Comparison of ENCODE assay signal across 1 cellular context in the genomic region with DNA sequence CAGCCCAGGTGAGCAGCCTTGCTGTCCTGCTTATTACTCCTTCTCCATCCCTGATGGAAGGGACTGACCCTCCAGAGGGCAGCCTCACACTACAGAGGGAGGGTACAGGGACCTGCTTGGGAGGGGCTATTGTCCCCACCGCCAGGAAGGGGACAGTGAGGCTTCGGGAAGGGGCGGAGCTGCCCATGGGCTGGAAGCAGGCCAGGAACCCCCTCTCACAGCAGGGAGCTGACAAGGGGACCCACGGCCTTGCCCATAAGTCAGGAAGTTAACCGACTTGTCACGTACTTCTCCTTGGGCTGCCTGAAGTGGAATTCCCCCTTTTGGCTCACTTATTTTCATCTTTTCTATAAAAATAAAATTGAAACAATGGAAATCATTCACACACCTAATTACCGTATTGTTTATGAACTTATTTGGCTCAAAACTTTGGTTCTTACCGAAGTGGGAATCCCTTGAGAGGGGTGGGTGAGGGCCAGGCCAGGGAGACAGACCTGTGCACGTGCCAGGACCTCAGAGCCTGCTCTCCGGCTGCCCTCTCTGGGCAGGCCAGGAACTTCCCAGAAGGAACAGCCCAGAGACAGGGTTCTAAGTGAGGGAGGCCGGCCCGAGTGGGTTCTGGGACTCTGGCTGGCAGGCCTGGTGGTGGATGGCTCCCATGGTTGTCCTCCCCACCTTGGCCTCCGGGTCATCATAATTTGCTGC.
TF ChIP-seq lines count a peak whose summit lies in the region.

No MANE protein-coding gene starts in this region.

TF ChIP-seq in GM23338, 12 proteins besides CTCF, POLR2A, EP300 and RAD21 (continued from another document):
- TF ChIP-seq, protein P1, sequence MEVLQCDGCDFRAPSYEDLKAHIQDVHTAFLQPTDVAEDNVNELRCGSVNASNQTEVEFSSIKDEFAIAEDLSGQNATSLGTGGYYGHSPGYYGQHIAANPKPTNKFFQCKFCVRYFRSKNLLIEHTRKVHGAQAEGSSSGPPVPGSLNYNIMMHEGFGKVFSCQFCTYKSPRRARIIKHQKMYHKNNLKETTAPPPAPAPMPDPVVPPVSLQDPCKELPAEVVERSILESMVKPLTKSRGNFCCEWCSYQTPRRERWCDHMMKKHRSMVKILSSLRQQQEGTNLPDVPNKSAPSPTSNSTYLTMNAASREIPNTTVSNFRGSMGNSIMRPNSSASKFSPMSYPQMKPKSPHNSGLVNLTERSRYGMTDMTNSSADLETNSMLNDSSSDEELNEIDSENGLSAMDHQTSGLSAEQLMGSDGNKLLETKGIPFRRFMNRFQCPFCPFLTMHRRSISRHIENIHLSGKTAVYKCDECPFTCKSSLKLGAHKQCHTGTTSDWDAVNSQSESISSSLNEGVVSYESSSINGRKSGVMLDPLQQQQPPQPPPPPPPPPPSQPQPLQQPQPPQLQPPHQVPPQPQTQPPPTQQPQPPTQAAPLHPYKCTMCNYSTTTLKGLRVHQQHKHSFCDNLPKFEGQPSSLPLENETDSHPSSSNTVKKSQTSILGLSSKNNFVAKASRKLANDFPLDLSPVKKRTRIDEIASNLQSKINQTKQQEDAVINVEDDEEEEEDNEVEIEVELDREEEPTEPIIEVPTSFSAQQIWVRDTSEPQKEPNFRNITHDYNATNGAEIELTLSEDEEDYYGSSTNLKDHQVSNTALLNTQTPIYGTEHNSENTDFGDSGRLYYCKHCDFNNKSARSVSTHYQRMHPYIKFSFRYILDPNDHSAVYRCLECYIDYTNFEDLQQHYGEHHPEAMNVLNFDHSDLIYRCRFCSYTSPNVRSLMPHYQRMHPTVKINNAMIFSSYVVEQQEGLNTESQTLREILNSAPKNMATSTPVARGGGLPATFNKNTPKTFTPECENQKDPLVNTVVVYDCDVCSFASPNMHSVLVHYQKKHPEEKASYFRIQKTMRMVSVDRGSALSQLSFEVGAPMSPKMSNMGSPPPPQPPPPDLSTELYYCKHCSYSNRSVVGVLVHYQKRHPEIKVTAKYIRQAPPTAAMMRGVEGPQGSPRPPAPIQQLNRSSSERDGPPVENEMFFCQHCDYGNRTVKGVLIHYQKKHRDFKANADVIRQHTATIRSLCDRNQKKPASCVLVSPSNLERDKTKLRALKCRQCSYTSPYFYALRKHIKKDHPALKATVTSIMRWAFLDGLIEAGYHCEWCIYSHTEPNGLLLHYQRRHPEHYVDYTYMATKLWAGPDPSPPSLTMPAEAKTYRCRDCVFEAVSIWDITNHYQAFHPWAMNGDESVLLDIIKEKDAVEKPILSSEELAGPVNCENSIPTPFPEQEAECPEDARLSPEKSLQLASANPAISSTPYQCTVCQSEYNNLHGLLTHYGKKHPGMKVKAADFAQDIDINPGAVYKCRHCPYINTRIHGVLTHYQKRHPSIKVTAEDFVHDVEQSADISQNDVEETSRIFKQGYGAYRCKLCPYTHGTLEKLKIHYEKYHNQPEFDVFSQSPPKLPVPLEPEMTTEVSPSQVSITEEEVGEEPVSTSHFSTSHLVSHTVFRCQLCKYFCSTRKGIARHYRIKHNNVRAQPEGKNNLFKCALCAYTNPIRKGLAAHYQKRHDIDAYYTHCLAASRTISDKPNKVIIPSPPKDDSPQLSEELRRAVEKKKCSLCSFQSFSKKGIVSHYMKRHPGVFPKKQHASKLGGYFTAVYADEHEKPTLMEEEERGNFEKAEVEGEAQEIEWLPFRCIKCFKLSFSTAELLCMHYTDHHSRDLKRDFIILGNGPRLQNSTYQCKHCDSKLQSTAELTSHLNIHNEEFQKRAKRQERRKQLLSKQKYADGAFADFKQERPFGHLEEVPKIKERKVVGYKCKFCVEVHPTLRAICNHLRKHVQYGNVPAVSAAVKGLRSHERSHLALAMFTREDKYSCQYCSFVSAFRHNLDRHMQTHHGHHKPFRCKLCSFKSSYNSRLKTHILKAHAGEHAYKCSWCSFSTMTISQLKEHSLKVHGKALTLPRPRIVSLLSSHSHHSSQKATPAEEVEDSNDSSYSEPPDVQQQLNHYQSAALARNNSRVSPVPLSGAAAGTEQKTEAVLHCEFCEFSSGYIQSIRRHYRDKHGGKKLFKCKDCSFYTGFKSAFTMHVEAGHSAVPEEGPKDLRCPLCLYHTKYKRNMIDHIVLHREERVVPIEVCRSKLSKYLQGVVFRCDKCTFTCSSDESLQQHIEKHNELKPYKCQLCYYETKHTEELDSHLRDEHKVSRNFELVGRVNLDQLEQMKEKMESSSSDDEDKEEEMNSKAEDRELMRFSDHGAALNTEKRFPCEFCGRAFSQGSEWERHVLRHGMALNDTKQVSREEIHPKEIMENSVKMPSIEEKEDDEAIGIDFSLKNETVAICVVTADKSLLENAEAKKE (CRISPR knock-in tag; IDR thresholded peaks at IDR 0.05) = no peak
- no peak for TF ChIP-seq STAT1 (IDR thresholded peaks at IDR 0.05; ENCODE audit: unreplicated experiment)
- TF ChIP-seq, protein P2, sequence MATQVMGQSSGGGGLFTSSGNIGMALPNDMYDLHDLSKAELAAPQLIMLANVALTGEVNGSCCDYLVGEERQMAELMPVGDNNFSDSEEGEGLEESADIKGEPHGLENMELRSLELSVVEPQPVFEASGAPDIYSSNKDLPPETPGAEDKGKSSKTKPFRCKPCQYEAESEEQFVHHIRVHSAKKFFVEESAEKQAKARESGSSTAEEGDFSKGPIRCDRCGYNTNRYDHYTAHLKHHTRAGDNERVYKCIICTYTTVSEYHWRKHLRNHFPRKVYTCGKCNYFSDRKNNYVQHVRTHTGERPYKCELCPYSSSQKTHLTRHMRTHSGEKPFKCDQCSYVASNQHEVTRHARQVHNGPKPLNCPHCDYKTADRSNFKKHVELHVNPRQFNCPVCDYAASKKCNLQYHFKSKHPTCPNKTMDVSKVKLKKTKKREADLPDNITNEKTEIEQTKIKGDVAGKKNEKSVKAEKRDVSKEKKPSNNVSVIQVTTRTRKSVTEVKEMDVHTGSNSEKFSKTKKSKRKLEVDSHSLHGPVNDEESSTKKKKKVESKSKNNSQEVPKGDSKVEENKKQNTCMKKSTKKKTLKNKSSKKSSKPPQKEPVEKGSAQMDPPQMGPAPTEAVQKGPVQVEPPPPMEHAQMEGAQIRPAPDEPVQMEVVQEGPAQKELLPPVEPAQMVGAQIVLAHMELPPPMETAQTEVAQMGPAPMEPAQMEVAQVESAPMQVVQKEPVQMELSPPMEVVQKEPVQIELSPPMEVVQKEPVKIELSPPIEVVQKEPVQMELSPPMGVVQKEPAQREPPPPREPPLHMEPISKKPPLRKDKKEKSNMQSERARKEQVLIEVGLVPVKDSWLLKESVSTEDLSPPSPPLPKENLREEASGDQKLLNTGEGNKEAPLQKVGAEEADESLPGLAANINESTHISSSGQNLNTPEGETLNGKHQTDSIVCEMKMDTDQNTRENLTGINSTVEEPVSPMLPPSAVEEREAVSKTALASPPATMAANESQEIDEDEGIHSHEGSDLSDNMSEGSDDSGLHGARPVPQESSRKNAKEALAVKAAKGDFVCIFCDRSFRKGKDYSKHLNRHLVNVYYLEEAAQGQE (IDR thresholded peaks at IDR 0.05; ENCODE audit: unreplicated experiment) = no peak
- no peak for TF ChIP-seq CREB1 (CRISPR knock-in tag; IDR thresholded peaks at IDR 0.05; ENCODE audit: low read depth)
- no peak for TF ChIP-seq ZNF331 (CRISPR knock-in tag; IDR thresholded peaks at IDR 0.05; ENCODE audit: low read depth)
